9 cellular contexts compared by ENCODE assay signal in genomic region chr2:74025971-74026612, GRCh38. TPM values are rescaled to one million over a fixed set of nuclear protein-coding genes. Genes with fewer than 3 reads are reported as not detected.
A peak's percentile ranks its signal among the peaks of the same experiment; 100 is the strongest.
DNase-seq lines count a peak whose midpoint lies in the region; ATAC-seq and TF ChIP-seq lines count a peak whose summit lies in the region.
"Had no signal": no experiment of that assay in that cellular context is flagged by ENCODE, and none has a peak within 500 bp of the region (broad histone marks: within the 10 kb centered on the region; RNA-seq: fewer than 3 reads in every experiment).

No MANE protein-coding gene starts in this region.

- POLR2A ChIA-PET in RWPE1 (lab: Yijun Ruan, JAX; ENCODE audit: low non-redundant PET) = no interaction called here

- TF ChIP-seq CTCF in RWPE1 (conservative IDR thresholded peaks at IDR 0.05; ENCODE audit: low read depth) (no peak), BE2C (IDR thresholded peaks at IDR 0.05; ENCODE audit: low read depth, low read length) (no peak)

- WGBS in esophagus, 2 donors = 66 to 70% methylated on average over 5 to 6 of the region's 6 CpGs

- H3K9me3 ChIP-seq in esophagus (ENCODE audit: control insufficient read depth in 2 of 2, insufficient read depth in 1 of 2, low read depth in 1 of 2, low read length in 1 of 2) (no peaks in the 10 kb centered on the region), BE2C (no peaks in the 10 kb centered on the region)

- H3K27ac ChIP-seq in RWPE1 = peak overlapping the region; percentile 31
- H3K27ac ChIP-seq in esophagus (ENCODE audit: low read depth in 2 of 2, low read length in 1 of 2) = peak overlapping the region; percentile 43 to 73

- peak; percentile 47 for ATAC-seq in stimulated activated memory B cell treated with anti-CD40 and anti-IgM and Interleukin-4, amounts not matched to agents 10 μg/mL and 1 μg/mL and 100 μg/mL, for 72 hours
- ATAC-seq in HG02884 (IDR thresholded peaks at IDR 0.05; ENCODE audit: unreplicated experiment) = no peak

- H3K4me3 ChIP-seq in esophagus (ENCODE audit: low read depth in 1 of 2, low read length in 2 of 2) (no peak overlapping the region), BE2C (ENCODE audit: low read depth, low read length) (no peak overlapping the region)

- peaks cover 2 to 3% of the 10 kb centered on the region in 2 donors for H3K4me1 ChIP-seq in esophagus (ENCODE audit: control insufficient read depth in 2 of 2, insufficient read depth in 2 of 2, low read length in 1 of 2)
- H3K4me1 ChIP-seq in BE2C = peaks cover 3% of the 10 kb centered on the region

- DNase-seq in activated T-cell treated with anti-CD3 and anti-CD28 coated beads, Interleukin-2, amount 50 U/mL, for 48 hours = peak; percentile 33 to 35
- no peak for DNase-seq in activated T-cell treated with anti-CD3 and anti-CD28 coated beads, Interleukin-2, amount 50 U/mL, for 1 hour
- no peak for DNase-seq in RWPE1 (ENCODE audit: low spot score)
- no peak for DNase-seq in globus pallidus (ENCODE audit: low spot score)
- no peak for DNase-seq in BE2C
- DNase-seq: NCI-H1694 had no signal

- H3K36me3 Mint-ChIP-seq in stimulated activated memory B cell treated with anti-CD40 and anti-IgM and Interleukin-4, amounts not matched to agents 10 μg/mL and 1 μg/mL and 100 μg/mL, for 72 hours = no peaks in the 10 kb centered on the region

- CTCF ChIA-PET in RWPE1 (lab: Yijun Ruan, JAX) = interaction anchor here (1.0 kb wide), 2 partner anchors 69 to 95 kb away, joined by 3 to 4 read pairs; no protein-coding TSS in a partner anchor

- H3K27me3 ChIP-seq in esophagus (ENCODE audit: control insufficient read depth in 1 of 2, insufficient read depth in 2 of 2, low read length in 2 of 2) (no peaks in the 10 kb centered on the region), BE2C (no peaks in the 10 kb centered on the region)

- peak overlapping the region; percentile 87 for H3K27ac Mint-ChIP-seq in stimulated activated memory B cell treated with anti-CD40 and anti-IgM and Interleukin-4, amounts not matched to agents 10 μg/mL and 1 μg/mL and 100 μg/mL, for 72 hours

- H3K4me3 Mint-ChIP-seq in stimulated activated memory B cell treated with anti-CD40 and anti-IgM and Interleukin-4, amounts not matched to agents 10 μg/mL and 1 μg/mL and 100 μg/mL, for 72 hours = no peak overlapping the region

- no peaks in the 10 kb centered on the region for H3K27me3 Mint-ChIP-seq in stimulated activated memory B cell treated with anti-CD40 and anti-IgM and Interleukin-4, amounts not matched to agents 10 μg/mL and 1 μg/mL and 100 μg/mL, for 72 hours

- no peaks in the 10 kb centered on the region for H3K9me3 Mint-ChIP-seq in stimulated activated memory B cell treated with anti-CD40 and anti-IgM and Interleukin-4, amounts not matched to agents 10 μg/mL and 1 μg/mL and 100 μg/mL, for 72 hours

- no peaks in the 10 kb centered on the region for H3K36me3 ChIP-seq in esophagus (ENCODE audit: control insufficient read depth in 2 of 2, insufficient read depth in 2 of 2, low read length in 1 of 2)
- no peaks in the 10 kb centered on the region for H3K36me3 ChIP-seq in BE2C

- H3K4me1 Mint-ChIP-seq in stimulated activated memory B cell treated with anti-CD40 and anti-IgM and Interleukin-4, amounts not matched to agents 10 μg/mL and 1 μg/mL and 100 μg/mL, for 72 hours = peaks cover 62% of the 10 kb centered on the region

RNA-seq across cellular contexts. Expression of gene TET3, which starts 41.4 kb away (rescaled TPM):
- 1 to 10 TPM; 4.5 to 6.7 TPM for polyA plus RNA-seq in esophagus
- polyA plus RNA-seq in BE2C (2012; ENCODE audit: insufficient read depth, insufficient read length, low read depth) = 14.6 TPM

Comparison
In these comparisons a context has a peak if more than half of its experiments do, and no peak if none do; other contexts are left out.
1. DNase-seq: peak in activated T-cell treated with anti-CD3 and anti-CD28 coated beads, Interleukin-2, amount 50 U/mL, for 48 hours (2 of 2); none in activated T-cell treated with anti-CD3 and anti-CD28 coated beads, Interleukin-2, amount 50 U/mL, for 1 hour (single experiment), RWPE1 (single experiment), globus pallidus (single experiment) and BE2C (single experiment).